ENCODE assay signal across 1 cellular context in genomic region chr11:8263769-8264410, GRCh38.
TF ChIP-seq lines count a peak whose summit lies in the region.

Gene LMO1 (minus strand): TSS chr11:8263878. CDS start chr11:8263362, 516 bp downstream.

TF ChIP-seq in IMR-90, 13 proteins besides CTCF, POLR2A, EP300 and RAD21:
- TF ChIP-seq SMC3 (IDR thresholded peaks at IDR 0.05; ENCODE audit: low read depth, low read length) (peak; percentile 49), CHD1 (IDR thresholded peaks at IDR 0.05; ENCODE audit: low read depth, low read length) (no peak), ELK1 (IDR thresholded peaks at IDR 0.05; ENCODE audit: borderline replicate concordance, low read depth, low read length) (no peak), MAFK (IDR thresholded peaks at IDR 0.05; ENCODE audit: low read depth, low read length) (no peak), RFX5 (IDR thresholded peaks at IDR 0.05; ENCODE audit: low read depth, low read length) (no peak)
TF ChIP-seq in IMR-90: peak in this region for 1.
